In the genomic region with DNA sequence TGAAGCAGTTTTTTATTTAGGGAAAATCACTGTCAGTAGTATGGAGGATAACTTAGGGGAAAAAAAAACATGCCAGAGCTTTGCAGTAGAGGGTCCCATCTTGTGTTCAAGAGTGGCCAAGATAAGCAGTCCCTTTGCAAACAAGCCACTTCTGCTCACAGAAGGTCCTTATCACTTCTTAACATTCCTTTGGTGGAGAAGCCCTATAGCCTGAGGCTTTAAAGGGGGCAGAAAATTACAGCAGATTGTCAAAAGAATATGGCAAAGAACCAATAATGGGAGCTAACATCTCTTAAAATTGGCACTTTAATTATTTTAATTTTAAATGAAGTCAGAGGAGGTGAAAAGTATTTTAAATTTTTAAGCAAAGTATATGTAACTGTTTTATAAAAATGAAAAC, we compare ENCODE assay signal across 3 cellular contexts. TPM values are rescaled to one million over a fixed set of nuclear protein-coding genes. Genes with fewer than 3 reads are reported as not detected.
"Had no signal": no experiment of that assay in that cellular context is flagged by ENCODE, and none has a peak within 500 bp of the region (broad histone marks: within the 10 kb centered on the region; RNA-seq: fewer than 3 reads in every experiment).

No MANE protein-coding gene starts in this region.

RNA-seq across cellular contexts. Expression of a gene that starts 20.4 kb away (rescaled TPM):
- total RNA-seq: LHCN-M2, M059J, MCF 10A had no signal
